In the genomic region with DNA sequence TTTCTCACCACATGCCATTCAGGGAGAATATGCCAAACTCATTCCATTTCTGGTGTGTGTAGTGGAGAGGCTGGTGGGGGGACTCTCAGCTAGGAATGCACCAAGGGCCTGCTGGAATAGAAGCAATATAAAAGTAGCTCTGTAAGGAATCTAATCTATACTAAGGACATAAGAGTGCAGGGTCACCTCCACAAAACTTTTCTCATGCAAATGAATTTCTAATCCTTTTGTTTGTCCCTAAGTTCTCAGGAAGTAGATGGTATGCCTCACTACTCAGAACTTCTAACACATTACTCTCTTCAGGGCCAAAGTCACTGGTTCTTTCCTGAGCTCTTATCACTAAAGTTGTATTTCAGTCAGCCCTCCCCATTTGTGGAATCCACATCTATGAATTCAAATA, we compare ENCODE assay signal across 32 cellular contexts.
"Had no signal": no experiment of that assay in that cellular context is flagged by ENCODE, and none has a peak within 500 bp of the region (broad histone marks: within the 10 kb centered on the region; RNA-seq: fewer than 3 reads in every experiment).

No MANE protein-coding gene starts in this region.

- H3K27me3 ChIP-seq: adrenal gland, breast epithelium, cardiac muscle cell, colonic mucosa, esophagus squamous epithelium, gastroesophageal sphincter had no signal

- H3K4me3 ChIP-seq: adrenal gland, breast epithelium, cardiac muscle cell, colonic mucosa, esophagus squamous epithelium, gastroesophageal sphincter had no signal

- H3K4me1 ChIP-seq: adrenal gland, breast epithelium, colonic mucosa, esophagus squamous epithelium, gastroesophageal sphincter had no signal

- DNase-seq: activated CD4-positive, alpha-beta memory T cell treated with anti-CD3 and anti-CD28 coated beads for 36 hours; activated CD4-positive, alpha-beta T cell treated with anti-CD3 and anti-CD28 coated beads for 36 hours; activated CD4-positive, alpha-beta T cell treated with anti-CD3 and anti-CD28 coated beads, Interleukin-2, amount 10 ng/mL, durations not matched to agents 24 days and 14 days; activated CD4-positive, CD25-positive, alpha-beta regulatory T cell; activated CD4-positive, CD25-positive, alpha-beta regulatory T cell treated with anti-CD3 and anti-CD28 coated beads, Interleukin-2, amount 50 U/mL, for 72 hours; activated CD8-positive, alpha-beta memory T cell treated with anti-CD3 and anti-CD28 coated beads, Interleukin-2, amount 10 ng/mL, durations not matched to agents 7 days and 5 days; activated CD8-positive, alpha-beta memory T cell treated with anti-CD3 and anti-CD28 coated beads, Interleukin-2, amount 50 U/mL, for 4 hours; activated CD8-positive, alpha-beta T cell treated with anti-CD3 and anti-CD28 coated beads, Interleukin-2, amount 10 ng/mL, durations not matched to agents 7 days and 5 days; activated effector memory CD4-positive, alpha-beta T cell treated with anti-CD3 and anti-CD28 coated beads, Interleukin-2, amount 50 U/mL, for 16 hours; activated naive CD4-positive, alpha-beta T cell treated with anti-CD3 and anti-CD28 coated beads for 36 hours; activated naive CD8-positive, alpha-beta T cell treated with anti-CD3 and anti-CD28 coated beads for 36 hours; activated naive CD8-positive, alpha-beta T cell treated with anti-CD3 and anti-CD28 coated beads, Interleukin-2, amount 50 U/mL, for 24 hours; activated T-cell treated with anti-CD3 and anti-CD28 coated beads, Interleukin-2, amount 50 U/mL, for 1 hour; activated T-cell treated with anti-CD3 and anti-CD28 coated beads, Interleukin-2, amount 50 U/mL, for 48 hours; adrenal gland; amygdala; aorta; central memory CD4-positive, alpha-beta T cell; cerebellar nuclear complex; colonic mucosa; effector CD8-positive, alpha-beta T cell; esophagus squamous epithelium; foreskin melanocyte; head of caudate nucleus; T-helper 1 cell; T-helper 17 cell; T1000; WERI-Rb-1 had no signal

- H3K36me3 ChIP-seq: adrenal gland, breast epithelium, cardiac muscle cell, colonic mucosa, esophagus squamous epithelium, gastroesophageal sphincter, WERI-Rb-1 had no signal

- H3K9me3 ChIP-seq: adrenal gland, breast epithelium, colonic mucosa, esophagus squamous epithelium, gastroesophageal sphincter had no signal

- H3K27ac ChIP-seq: adrenal gland, breast epithelium, cardiac muscle cell, colonic mucosa, epithelial cell of prostate, esophagus squamous epithelium, gastroesophageal sphincter, WERI-Rb-1 had no signal
